Comparison of ENCODE assay signal across 32 cellular contexts in genomic region chr14:76694106-76694505, GRCh38.
"Had no signal": no experiment of that assay in that cellular context is flagged by ENCODE, and none has a peak within 500 bp of the region (broad histone marks: within the 10 kb centered on the region; RNA-seq: fewer than 3 reads in every experiment).

No MANE protein-coding gene starts in this region.

- H3K27ac ChIP-seq: brain microvascular endothelial cell, RWPE1, WERI-Rb-1 had no signal

- ATAC-seq: activated naive CD8-positive, alpha-beta T cell treated with anti-CD3 and anti-CD28 coated beads, Interleukin-2, amount 50 U/mL, for 24 hours; activated T-cell treated with anti-CD3 and anti-CD28 coated beads, Interleukin-2, amount 50 U/mL, for 4 hours; PC-3; Right ventricle myocardium inferior; SK-N-SH treated with all-trans-retinoic acid at 6 μM for 48 hours had no signal

- H3K27ac Mint-ChIP-seq: activated CD4-positive, alpha-beta memory T cell treated with anti-CD3 and anti-CD28 coated beads, Interleukin-2, amount 10 ng/mL, durations not matched to agents 7 days and 5 days; activated naive CD4-positive, alpha-beta T cell treated with anti-CD3 and anti-CD28 coated beads, Interleukin-2, amount 10 ng/mL, durations not matched to agents 7 days and 5 days; activated naive CD8-positive, alpha-beta T cell; activated naive CD8-positive, alpha-beta T cell treated with anti-CD3 and anti-CD28 coated beads, Interleukin-2, amount 50 U/mL, for 24 hours had no signal

- H3K36me3 Mint-ChIP-seq: activated naive CD4-positive, alpha-beta T cell treated with anti-CD3 and anti-CD28 coated beads, Interleukin-2, amount 10 ng/mL, durations not matched to agents 7 days and 5 days; activated naive CD8-positive, alpha-beta T cell had no signal

- H3K36me3 ChIP-seq: brain microvascular endothelial cell, WERI-Rb-1 had no signal

- H3K4me1 Mint-ChIP-seq: activated CD4-positive, alpha-beta memory T cell treated with anti-CD3 and anti-CD28 coated beads, Interleukin-2, amount 10 ng/mL, durations not matched to agents 7 days and 5 days; activated naive CD4-positive, alpha-beta T cell treated with anti-CD3 and anti-CD28 coated beads, Interleukin-2, amount 10 ng/mL, durations not matched to agents 7 days and 5 days; activated naive CD8-positive, alpha-beta T cell treated with anti-CD3 and anti-CD28 coated beads, Interleukin-2, amount 50 U/mL, for 24 hours had no signal

- H3K27me3 ChIP-seq: brain microvascular endothelial cell had no signal

- H3K9me3 Mint-ChIP-seq: activated CD4-positive, alpha-beta memory T cell treated with anti-CD3 and anti-CD28 coated beads, Interleukin-2, amount 10 ng/mL, durations not matched to agents 7 days and 5 days; activated naive CD4-positive, alpha-beta T cell treated with anti-CD3 and anti-CD28 coated beads, Interleukin-2, amount 10 ng/mL, durations not matched to agents 7 days and 5 days; activated naive CD8-positive, alpha-beta T cell treated with anti-CD3 and anti-CD28 coated beads, Interleukin-2, amount 50 U/mL, for 24 hours had no signal

- FAIRE-seq: RCC 7860 had no signal

- DNase-seq: activated CD4-positive, alpha-beta memory T cell treated with anti-CD3 and anti-CD28 coated beads, Interleukin-2, amount 10 ng/mL, durations not matched to agents 7 days and 5 days; activated CD4-positive, alpha-beta T cell treated with anti-CD3 and anti-CD28 coated beads for 1 hour; activated CD4-positive, alpha-beta T cell treated with anti-CD3 and anti-CD28 coated beads for 48 hours; activated CD4-positive, CD25-positive, alpha-beta regulatory T cell; activated effector memory CD4-positive, alpha-beta T cell treated with Interleukin-2 at 50 U/mL for 16 hours; activated naive CD4-positive, alpha-beta T cell treated with anti-CD3 and anti-CD28 coated beads, Interleukin-2, amount 10 ng/mL, durations not matched to agents 7 days and 5 days; activated naive CD8-positive, alpha-beta T cell treated with anti-CD3 and anti-CD28 coated beads, Interleukin-2, amount 50 U/mL, for 24 hours; activated T-cell treated with anti-CD3 and anti-CD28 coated beads, Interleukin-2, amount 50 U/mL, for 4 hours; anterior cingulate cortex; brain microvascular endothelial cell; central memory CD4-positive, alpha-beta T cell; NCI-H1092 treated with DMSO at 0.1 percent for 48 hours; NCI-H1417 treated with DMSO at 0.1 percent for 48 hours; NCI-H187 treated with DMSO at 0.1 percent for 48 hours; NCI-H2081; NCI-H226; NCI-H446 treated with DMSO at 0.1 percent for 48 hours; NCI-H524; NCI-H69; NCI-H82; PC-3; SIG-M5; SW 1271; T-helper 1 cell; T-helper 2 cell; T-helper 9 cell; WERI-Rb-1 had no signal

- H3K4me3 Mint-ChIP-seq: activated CD4-positive, alpha-beta memory T cell treated with anti-CD3 and anti-CD28 coated beads, Interleukin-2, amount 10 ng/mL, durations not matched to agents 7 days and 5 days; activated naive CD4-positive, alpha-beta T cell treated with anti-CD3 and anti-CD28 coated beads, Interleukin-2, amount 10 ng/mL, durations not matched to agents 7 days and 5 days; activated naive CD8-positive, alpha-beta T cell; activated naive CD8-positive, alpha-beta T cell treated with anti-CD3 and anti-CD28 coated beads, Interleukin-2, amount 50 U/mL, for 24 hours; activated T-cell treated with anti-CD3 and anti-CD28 coated beads, Interleukin-2, amount 50 U/mL, for 4 hours had no signal
